In the genomic region with DNA sequence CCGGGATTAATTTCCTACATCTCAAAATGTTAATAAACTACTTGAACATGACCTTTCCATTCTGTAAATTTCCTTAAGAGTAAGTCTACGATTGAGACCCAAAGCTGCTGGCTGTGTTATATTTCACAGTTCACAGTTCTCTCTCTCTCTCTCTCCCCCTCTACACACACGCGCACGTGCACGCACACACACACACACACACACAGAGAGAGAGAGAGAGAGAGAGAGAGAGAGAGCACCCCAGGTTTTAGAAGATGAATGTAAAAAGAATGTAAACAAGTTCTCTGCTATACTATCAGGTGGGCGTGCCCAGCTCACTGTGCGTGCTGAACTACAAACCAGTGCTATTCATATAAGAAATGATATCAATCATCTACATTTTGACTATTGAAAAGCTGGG, we compare ENCODE assay signal across 20 cellular contexts. TPM values are rescaled to one million over a fixed set of nuclear protein-coding genes. Genes with fewer than 3 reads are reported as not detected.
A peak's percentile ranks its signal among the peaks of the same experiment; 100 is the strongest.
DNase-seq lines count a peak whose midpoint lies in the region; ATAC-seq, FAIRE-seq and TF ChIP-seq lines count a peak whose summit lies in the region.
"Had no signal": no experiment of that assay in that cellular context is flagged by ENCODE, and none has a peak within 500 bp of the region (broad histone marks: within the 10 kb centered on the region; RNA-seq: fewer than 3 reads in every experiment).

No MANE protein-coding gene starts in this region.

- H4K20me1 ChIP-seq in astrocyte (ENCODE audit: insufficient read depth, low read length), result peaks cover 47% of the 10 kb centered on the region

- H3K4me3 ChIP-seq in heart left ventricle, result no peak overlapping the region
- peak overlapping the region; percentile 88 for H3K4me3 ChIP-seq in astrocyte (ENCODE audit: insufficient read depth, low read depth, low read length)
- peak overlapping the region; percentile 37 for H3K4me3 ChIP-seq in iPS-15b (ENCODE audit: low read depth, low read length)
- H3K4me3 ChIP-seq: right lobe of liver had no signal

- peaks cover 91% of the 10 kb centered on the region for H3K79me2 ChIP-seq in astrocyte (ENCODE audit: insufficient read depth, low read length)

- H3K4me1 ChIP-seq in heart left ventricle (peaks cover 0 to 35% (median 11%) of the 10 kb centered on the region in 12 donors), astrocyte (ENCODE audit: insufficient read depth, low read length) (peaks cover 25% of the 10 kb centered on the region), iPS-15b (ENCODE audit: control insufficient read depth, insufficient read depth, low read length) (peaks cover 23% of the 10 kb centered on the region)

- peak overlapping the region; percentile 98 for H3K4me3 Mint-ChIP-seq in astrocyte (ENCODE audit: unreplicated experiment)
- H3K4me3 Mint-ChIP-seq in activated naive CD8-positive, alpha-beta T cell treated with anti-CD3 and anti-CD28 coated beads for 36 hours, result no peak overlapping the region
- H3K4me3 Mint-ChIP-seq: central memory CD8-positive, alpha-beta T cell; natural killer cell; stimulated activated naive B cell treated with anti-CD40 and anti-IgM and Interleukin-4, amounts not matched to agents 10 μg/mL and 1 μg/mL and 100 μg/mL, for 72 hours had no signal

- WGBS in heart left ventricle, 4 donors, result 55 to 67% (median 59%) methylated on average over 8 of the region's 8 CpGs

- peak overlapping the region; percentile 82 for H3K27ac Mint-ChIP-seq in astrocyte (ENCODE audit: unreplicated experiment)
- H3K27ac Mint-ChIP-seq in activated naive CD8-positive, alpha-beta T cell treated with anti-CD3 and anti-CD28 coated beads for 36 hours, result no peak overlapping the region
- H3K27ac Mint-ChIP-seq: natural killer cell; stimulated activated naive B cell treated with anti-CD40 and anti-IgM and Interleukin-4, amounts not matched to agents 10 μg/mL and 1 μg/mL and 100 μg/mL, for 72 hours had no signal

- TF ChIP-seq CTCF in heart left ventricle (IDR thresholded peaks at IDR 0.05) (no peak), astrocyte (IDR thresholded peaks at IDR 0.05; ENCODE audit: insufficient read depth, low read depth, low read length) (no peak)

- H2AFZ ChIP-seq in astrocyte (ENCODE audit: low read depth, low read length), result no peak overlapping the region

- H3K9me3 ChIP-seq in heart left ventricle, result no peaks in the 10 kb centered on the region
- H3K9me3 ChIP-seq in astrocyte (ENCODE audit: insufficient read depth, low read depth, low read length), result no peaks in the 10 kb centered on the region
- no peaks in the 10 kb centered on the region for H3K9me3 ChIP-seq in iPS-15b (ENCODE audit: control insufficient read depth, insufficient read depth, low read length)
- H3K9me3 ChIP-seq: right lobe of liver had no signal

- DNase-seq in heart left ventricle (no peak), cardiac septum (ENCODE audit: low spot score) (no peak), astrocyte (ENCODE audit: low read depth) (peak; percentile 69), NCI-H2107 treated with DMSO at 0.1 percent for 48 hours (lab: John Stamatoyannopoulos, UW; ENCODE audit: unreplicated experiment) (no peak), A172 (ENCODE audit: low spot score) (no peak)
- DNase-seq in activated naive CD8-positive, alpha-beta T cell treated with anti-CD3 and anti-CD28 coated beads for 36 hours, result no peak
- DNase-seq: activated CD8-positive, alpha-beta memory T cell treated with anti-CD3 and anti-CD28 coated beads, Interleukin-2, amount 50 U/mL, for 4 hours; activated naive CD4-positive, alpha-beta T cell treated with Interleukin-2 at 50 U/mL for 16 hours; hippocampal formation; KBM-7; natural killer cell; NCI-H510A; right lobe of liver; stimulated activated naive B cell treated with anti-CD40 and anti-IgM and Interleukin-4, amounts not matched to agents 10 μg/mL and 1 μg/mL and 100 μg/mL, for 72 hours; T-helper 2 cell had no signal

- H3K36me3 Mint-ChIP-seq in astrocyte (ENCODE audit: low read depth, unreplicated experiment), result no peaks in the 10 kb centered on the region
- no peaks in the 10 kb centered on the region for H3K36me3 Mint-ChIP-seq in activated naive CD8-positive, alpha-beta T cell treated with anti-CD3 and anti-CD28 coated beads for 36 hours
- H3K36me3 Mint-ChIP-seq: natural killer cell; stimulated activated naive B cell treated with anti-CD40 and anti-IgM and Interleukin-4, amounts not matched to agents 10 μg/mL and 1 μg/mL and 100 μg/mL, for 72 hours had no signal

- peaks cover 48% of the 10 kb centered on the region for H3K4me1 Mint-ChIP-seq in astrocyte (ENCODE audit: low read depth, unreplicated experiment)
- H3K4me1 Mint-ChIP-seq in activated naive CD8-positive, alpha-beta T cell treated with anti-CD3 and anti-CD28 coated beads for 36 hours, result peaks cover 25% of the 10 kb centered on the region

- ATAC-seq in heart left ventricle (no peak), GM18517 (IDR thresholded peaks at IDR 0.05; ENCODE audit: unreplicated experiment) (no peak)
- ATAC-seq: natural killer cell; right lobe of liver; stimulated activated naive B cell treated with anti-CD40 and anti-IgM and Interleukin-4, amounts not matched to agents 10 μg/mL and 1 μg/mL and 100 μg/mL, for 72 hours had no signal

- H3K27ac ChIP-seq in heart left ventricle (peak overlapping the region in 7 of 12 donors; percentile 8 to 76 (median 70)), astrocyte (ENCODE audit: low read depth, low read length) (peak overlapping the region; percentile 94)
- H3K27ac ChIP-seq: epithelial cell of prostate, right lobe of liver had no signal

- H3K36me3 ChIP-seq in heart left ventricle (no peaks in the 10 kb centered on the region), astrocyte (ENCODE audit: insufficient read depth, low read length) (no peaks in the 10 kb centered on the region), iPS-15b (ENCODE audit: control insufficient read depth, insufficient read depth, low read length) (no peaks in the 10 kb centered on the region)
- H3K36me3 ChIP-seq: right lobe of liver had no signal

- no peak for FAIRE-seq in astrocyte (lab: Jason Lieb, UNC)
- FAIRE-seq: D721Med had no signal

- H3K9me3 Mint-ChIP-seq in astrocyte (ENCODE audit: unreplicated experiment), result no peaks in the 10 kb centered on the region
- no peaks in the 10 kb centered on the region for H3K9me3 Mint-ChIP-seq in activated naive CD8-positive, alpha-beta T cell treated with anti-CD3 and anti-CD28 coated beads for 36 hours
- H3K9me3 Mint-ChIP-seq: central memory CD8-positive, alpha-beta T cell; stimulated activated naive B cell treated with anti-CD40 and anti-IgM and Interleukin-4, amounts not matched to agents 10 μg/mL and 1 μg/mL and 100 μg/mL, for 72 hours had no signal

- H3K9ac ChIP-seq in astrocyte (ENCODE audit: low read length), result peak overlapping the region; percentile 95
- no peak overlapping the region for H3K9ac ChIP-seq in iPS-15b (ENCODE audit: low read depth, low read length)

- H3K27me3 ChIP-seq in heart left ventricle (peaks cover 0 to 54% (median 15%) of the 10 kb centered on the region in 9 donors), astrocyte (ENCODE audit: insufficient read depth, low read length) (no peaks in the 10 kb centered on the region), iPS-15b (ENCODE audit: control insufficient read depth, insufficient read depth, low read length) (peaks cover 17% of the 10 kb centered on the region)

- no peak for TF ChIP-seq POLR2A in heart left ventricle (IDR thresholded peaks at IDR 0.05)

- H3K4me2 ChIP-seq in astrocyte (ENCODE audit: low read length), result peak overlapping the region; percentile 92

- intact Hi-C loops in heart left ventricle (cut with DNase I), result loop anchor here in 9 of 10 donors (5.0 to 10.0 kb wide), 11 partner anchors 162 to 1638 kb away; partner anchors contain the start of genes KIF18A (in 2 of the 9), METTL15 (in 2 of the 9) and LIN7C (in 1 of the 9)
- intact Hi-C loops in cardiac septum (cut with DNase I), result loop anchor here (5.0 to 10.0 kb wide), 2 partner anchors 170 to 408 kb away; partner anchors contain the start of genes KIF18A and METTL15

- H3K27me3 Mint-ChIP-seq in astrocyte (ENCODE audit: low read depth, unreplicated experiment), result no peaks in the 10 kb centered on the region
- peaks cover 70% of the 10 kb centered on the region for H3K27me3 Mint-ChIP-seq in activated naive CD8-positive, alpha-beta T cell treated with anti-CD3 and anti-CD28 coated beads for 36 hours

RNA-seq across cellular contexts. Expression of gene BDNF, which starts 3.3 kb away (rescaled TPM):
- total RNA-seq in heart left ventricle (1 to 10 TPM; 2.1 to 8.5 (median 3.8) TPM), cardiac septum (8.4 TPM), astrocyte (24.4 and 27.2 TPM in 2 replicates)
- polyA plus RNA-seq in heart left ventricle, result 1 to 10 TPM in 1 of 2 donors, under 1 TPM in 1; 0.93 to 3.1 TPM
- total RNA-seq in activated naive CD8-positive, alpha-beta T cell treated with anti-CD3 and anti-CD28 coated beads for 36 hours, result not detected
- total RNA-seq in A172 (2014; rRNA removed; shearing (Covaris generic)), result 12.7 and 17.5 TPM in 2 replicates
- total RNA-seq: natural killer cell had no signal

Comparison
In these comparisons a context has a peak if more than half of its experiments do, and no peak if none do; other contexts are left out.
1. H3K4me3 ChIP-seq: peak in astrocyte (single experiment) and iPS-15b (single experiment); none in heart left ventricle (0 of 12).